Comparison of ENCODE assay signal across 8 cellular contexts in genomic region chr2:42360890-42361727, GRCh38. TPM values are rescaled to one million over a fixed set of nuclear protein-coding genes. Genes with fewer than 3 reads are reported as not detected.
DNase-seq lines count a peak whose midpoint lies in the region; ATAC-seq lines count a peak whose summit lies in the region.

A gene with protein sequence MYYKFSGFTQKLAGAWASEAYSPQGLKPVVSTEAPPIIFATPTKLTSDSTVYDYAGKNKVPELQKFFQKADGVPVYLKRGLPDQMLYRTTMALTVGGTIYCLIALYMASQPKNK (minus strand): TSS chr2:42361217. CDS start chr2:42361161, 56 bp downstream.

- H3K4me1 Mint-ChIP-seq in effector memory CD8-positive, alpha-beta T cell (ENCODE audit: low read depth in 2 of 2): peaks cover 39 to 52% of the 10 kb centered on the region in 2 donors
- H3K4me1 Mint-ChIP-seq in memory B cell: peaks cover 29% of the 10 kb centered on the region

- peaks cover 16% of the 10 kb centered on the region for H3K36me3 Mint-ChIP-seq in effector memory CD8-positive, alpha-beta T cell (ENCODE audit: insufficient read depth)
- H3K36me3 Mint-ChIP-seq in memory B cell: peaks cover 2% of the 10 kb centered on the region

- peak within 1 kb of the TSS; percentile 81 to 89 for H3K4me3 Mint-ChIP-seq in effector memory CD8-positive, alpha-beta T cell
- H3K4me3 Mint-ChIP-seq in memory B cell: peak within 1 kb of the TSS; percentile 92

- H3K9me3 Mint-ChIP-seq in effector memory CD8-positive, alpha-beta T cell: no peaks in the 10 kb centered on the region
- H3K9me3 Mint-ChIP-seq in memory B cell: no peaks in the 10 kb centered on the region

- peak; percentile 95 for DNase-seq in COR-L47 (lab: John Stamatoyannopoulos, UW)
- peak; percentile 88 for DNase-seq in HT1080 (ENCODE audit: low read depth)
- DNase-seq in NOMO-1 treated with DMSO at 0.1 percent for 48 hours (lab: John Stamatoyannopoulos, UW; ENCODE audit: unreplicated experiment): peak; percentile 95
- DNase-seq in activated CD8-positive, alpha-beta memory T cell treated with anti-CD3 and anti-CD28 coated beads for 4 hours (ENCODE audit: low read depth in 2 of 2): peak; percentile 92 to 94
- peak; percentile 92 for DNase-seq in effector memory CD8-positive, alpha-beta T cell
- DNase-seq in memory B cell (ENCODE audit: low spot score in 2 of 2): peak; percentile 93
- peak; percentile 85 for DNase-seq in stimulated activated CD8-positive, alpha-beta memory T cell treated with anti-CD3 and anti-CD28 coated beads, Interleukin-12 subunit alpha, Interleukin-12 subunit beta, amount 100 ng/mL, for 24 hours (ENCODE audit: extremely low read depth)

- ATAC-seq in GM21360 (IDR thresholded peaks at IDR 0.05; ENCODE audit: unreplicated experiment) (peak; percentile 91), memory B cell (ENCODE audit: low read depth) (peak; percentile 89)
- peak; percentile 85 for ATAC-seq in effector memory CD8-positive, alpha-beta T cell (replicated peaks)

- peaks cover 0 to 12% of the 10 kb centered on the region in 2 donors for H3K27me3 Mint-ChIP-seq in effector memory CD8-positive, alpha-beta T cell
- H3K27me3 Mint-ChIP-seq in memory B cell: peaks cover 3% of the 10 kb centered on the region

- H3K27ac Mint-ChIP-seq in effector memory CD8-positive, alpha-beta T cell: peak within 1 kb of the TSS; percentile 91 to 98
- peak within 1 kb of the TSS; percentile 96 for H3K27ac Mint-ChIP-seq in memory B cell

RNA-seq across cellular contexts. Expression of the gene that starts here (rescaled TPM):
- 130 and 137 TPM in 2 replicates for total RNA-seq in HT1080 (2014; rRNA removed; shearing (Covaris generic))
- polyA plus RNA-seq in HT1080 (2015; cell fraction: cytosol; rRNA removed): 191 and 204 TPM in 2 replicates
- 68.7 and 75.2 TPM in 2 replicates for polyA plus RNA-seq in HT1080 (2015; cell fraction: nucleus; rRNA removed)

Comparison
In these comparisons a context has a peak if more than half of its experiments do, and no peak if none do; other contexts are left out.
1. Peak in every context shown above with its lines: DNase-seq and ATAC-seq.